10 cellular contexts compared by ENCODE assay signal in genomic region chr3:13013994-13014754, GRCh38. TPM values are rescaled to one million over a fixed set of nuclear protein-coding genes. Genes with fewer than 3 reads are reported as not detected.
A peak's percentile ranks its signal among the peaks of the same experiment; 100 is the strongest.
DNase-seq lines count a peak whose midpoint lies in the region; ATAC-seq and TF ChIP-seq lines count a peak whose summit lies in the region.
"Had no signal": no experiment of that assay in that cellular context is flagged by ENCODE, and none has a peak within 500 bp of the region (broad histone marks: within the 10 kb centered on the region; RNA-seq: fewer than 3 reads in every experiment).

No MANE protein-coding gene starts in this region.

- H3K4me1 Mint-ChIP-seq in CD4-positive, CD25-positive, alpha-beta regulatory T cell: peaks cover 30 to 70% (median 55%) of the 10 kb centered on the region in 4 donors
- peaks cover 64% of the 10 kb centered on the region for H3K4me1 Mint-ChIP-seq in activated naive CD4-positive, alpha-beta T cell treated with anti-CD3 and anti-CD28 coated beads for 36 hours (ENCODE audit: low read depth)

- CTCF ChIA-PET in activated naive CD4-positive, alpha-beta T cell treated with anti-CD3 and anti-CD28 coated beads for 36 hours (lab: Charles Lee): interaction anchor here (1.1 to 1.9 kb wide), 2 partner anchors 19 to 33 kb away, joined by 5 to 10 read pairs; no protein-coding TSS in a partner anchor

- peak overlapping the region; percentile 39 for H2BK15ac ChIP-seq in neuronal stem cell (ENCODE audit: low read length)

- H2BK12ac ChIP-seq in neuronal stem cell (ENCODE audit: low read length): peak overlapping the region; percentile 85

- H3K23ac ChIP-seq in neuronal stem cell (ENCODE audit: low read depth, low read length, poor library complexity): no peak overlapping the region

- H3K36me3 ChIP-seq in CD4-positive, CD25-positive, alpha-beta regulatory T cell (ENCODE audit: control insufficient read depth, insufficient read depth, low read length): no peaks in the 10 kb centered on the region
- H3K36me3 ChIP-seq in KOPT-K1 (ENCODE audit: insufficient read depth, low read length) (peaks cover 11% of the 10 kb centered on the region), neuronal stem cell (replicated peaks in 1 of 2; ENCODE audit: control insufficient read depth in 2 of 2, insufficient read depth in 2 of 2, low read length in 2 of 2) (no peaks in the 10 kb centered on the region)
- H3K36me3 ChIP-seq: tibial artery had no signal

- peak overlapping the region; percentile 96 for H3K27ac ChIP-seq in CD4-positive, CD25-positive, alpha-beta regulatory T cell (ENCODE audit: insufficient read depth, low read length, poor library complexity, severe bottlenecking)
- H3K27ac ChIP-seq in KOPT-K1 (ENCODE audit: low read depth, low read length, poor library complexity, severe bottlenecking) (peak overlapping the region; percentile 99), neuronal stem cell (replicated peaks; ENCODE audit: low read length) (no peak overlapping the region), foreskin keratinocyte (no peak overlapping the region)
- H3K27ac ChIP-seq: tibial artery had no signal

- H3K36me3 Mint-ChIP-seq in CD4-positive, CD25-positive, alpha-beta regulatory T cell: peaks cover 10% of the 10 kb centered on the region
- peaks cover 9% of the 10 kb centered on the region for H3K36me3 Mint-ChIP-seq in activated naive CD4-positive, alpha-beta T cell treated with anti-CD3 and anti-CD28 coated beads for 36 hours (ENCODE audit: low read depth)

- no peak overlapping the region for H4K8ac ChIP-seq in neuronal stem cell (ENCODE audit: low read depth, low read length)

- ATAC-seq in CD4-positive, CD25-positive, alpha-beta regulatory T cell (ENCODE audit: low read depth in 2 of 2): no peak
- ATAC-seq in HG02870 (IDR thresholded peaks at IDR 0.05; ENCODE audit: unreplicated experiment): no peak
- ATAC-seq in foreskin keratinocyte: no peak
- ATAC-seq in HG03135 (IDR thresholded peaks at IDR 0.05; ENCODE audit: unreplicated experiment): no peak

- peak overlapping the region; percentile 49 for H3K18ac ChIP-seq in neuronal stem cell (ENCODE audit: low read length)

- TF ChIP-seq CTCF in foreskin keratinocyte (conservative IDR thresholded peaks at IDR 0.05): no peak

- H3K27me3 Mint-ChIP-seq in CD4-positive, CD25-positive, alpha-beta regulatory T cell: no peaks in the 10 kb centered on the region
- no peaks in the 10 kb centered on the region for H3K27me3 Mint-ChIP-seq in activated naive CD4-positive, alpha-beta T cell treated with anti-CD3 and anti-CD28 coated beads for 36 hours (ENCODE audit: low read depth)

- peak overlapping the region; percentile 88 to 98 (median 94) for H3K4me3 Mint-ChIP-seq in CD4-positive, CD25-positive, alpha-beta regulatory T cell
- peak overlapping the region; percentile 77 for H3K4me3 Mint-ChIP-seq in activated naive CD4-positive, alpha-beta T cell treated with anti-CD3 and anti-CD28 coated beads for 36 hours

- no peak overlapping the region for H3K14ac ChIP-seq in neuronal stem cell (ENCODE audit: low read length)

- no peak overlapping the region for H4K91ac ChIP-seq in neuronal stem cell (ENCODE audit: low read depth, low read length, poor library complexity)

- no peak overlapping the region for H2BK5ac ChIP-seq in neuronal stem cell (ENCODE audit: low read length)

- no peak overlapping the region for H2BK120ac ChIP-seq in neuronal stem cell (ENCODE audit: low read depth, low read length)

- peak overlapping the region; percentile 91 for H2AK5ac ChIP-seq in neuronal stem cell (ENCODE audit: low read depth, low read length)

- DNase-seq in CD4-positive, CD25-positive, alpha-beta regulatory T cell: peak in 2 of 3 donors; percentile 42 to 65
- peak; percentile 87 for DNase-seq in activated naive CD4-positive, alpha-beta T cell treated with anti-CD3 and anti-CD28 coated beads for 36 hours
- no peak for DNase-seq in neuronal stem cell (ENCODE audit: low spot score)
- no peak for DNase-seq in COLO829 (ENCODE audit: low spot score)
- no peak for DNase-seq in foreskin keratinocyte
- DNase-seq: COR-L47 had no signal

- WGBS in neuronal stem cell (ENCODE audit: extremely low coverage in 2 of 2, insufficient read length in 2 of 2, insufficient replicate concordance in 1 of 2), 2 donors: no CpG with 5 or more reads among the region's 7 CpGs

- H3K4ac ChIP-seq in neuronal stem cell (ENCODE audit: low read length): no peak overlapping the region

- H3K4me2 ChIP-seq in neuronal stem cell (ENCODE audit: insufficient read depth, low read length, poor library complexity, severe bottlenecking): no peak overlapping the region

- peaks cover 3% of the 10 kb centered on the region for H3K79me1 ChIP-seq in neuronal stem cell (ENCODE audit: low read depth, low read length)

- peak overlapping the region; percentile 97 to 100 (median 100) for H3K27ac Mint-ChIP-seq in CD4-positive, CD25-positive, alpha-beta regulatory T cell
- peak overlapping the region; percentile 97 for H3K27ac Mint-ChIP-seq in activated naive CD4-positive, alpha-beta T cell treated with anti-CD3 and anti-CD28 coated beads for 36 hours

- intact Hi-C loops in activated naive CD4-positive, alpha-beta T cell treated with anti-CD3 and anti-CD28 coated beads for 36 hours (cut with micrococcal nuclease): loop anchor here (2.0 to 10.0 kb wide), 5 partner anchors 352 to 1638 kb away; partner anchors contain the start of genes CCDC174, NUP210 and RAF1

- H2AFZ ChIP-seq in neuronal stem cell (ENCODE audit: low read length): no peak overlapping the region

- H3K4me1 ChIP-seq in CD4-positive, CD25-positive, alpha-beta regulatory T cell (ENCODE audit: control insufficient read depth, insufficient read depth, low read length, poor library complexity, severe bottlenecking): peaks cover 82% of the 10 kb centered on the region
- H3K4me1 ChIP-seq in neuronal stem cell (ENCODE audit: control insufficient read depth in 2 of 2, insufficient read depth in 1 of 2, low read depth in 1 of 2, low read length in 2 of 2): peaks cover 40 to 41% of the 10 kb centered on the region in 2 donors
- H3K4me1 ChIP-seq in foreskin keratinocyte: no peaks in the 10 kb centered on the region

- no peaks in the 10 kb centered on the region for H3K27me3 ChIP-seq in CD4-positive, CD25-positive, alpha-beta regulatory T cell (ENCODE audit: control insufficient read depth, insufficient read depth, low read length)
- H3K27me3 ChIP-seq in neuronal stem cell (ENCODE audit: control insufficient read depth in 3 of 3, insufficient read depth in 3 of 3, low read depth in 1 of 3, low read length in 3 of 3) (no peaks in the 10 kb centered on the region), foreskin keratinocyte (peaks cover 63% of the 10 kb centered on the region)
- H3K27me3 ChIP-seq: tibial artery had no signal

- no peaks in the 10 kb centered on the region for H3K9me3 Mint-ChIP-seq in CD4-positive, CD25-positive, alpha-beta regulatory T cell
- no peaks in the 10 kb centered on the region for H3K9me3 Mint-ChIP-seq in activated naive CD4-positive, alpha-beta T cell treated with anti-CD3 and anti-CD28 coated beads for 36 hours

- H3K4me3 ChIP-seq in CD4-positive, CD25-positive, alpha-beta regulatory T cell (ENCODE audit: low read depth, low read length): peak overlapping the region; percentile 90
- H3K4me3 ChIP-seq in neuronal stem cell (ENCODE audit: low read length in 2 of 2): no peak overlapping the region

- no peaks in the 10 kb centered on the region for H3K9me3 ChIP-seq in CD4-positive, CD25-positive, alpha-beta regulatory T cell (ENCODE audit: control insufficient read depth in 2 of 2, low read length in 2 of 2)
- H3K9me3 ChIP-seq in KOPT-K1 (ENCODE audit: insufficient read depth, low read length, poor library complexity, severe bottlenecking) (no peaks in the 10 kb centered on the region), neuronal stem cell (replicated peaks in 1 of 2; ENCODE audit: control insufficient read depth in 2 of 2, insufficient read depth in 1 of 2, low read depth in 1 of 2, low read length in 2 of 2) (no peaks in the 10 kb centered on the region)
- H3K9me3 ChIP-seq: tibial artery had no signal

- no peak overlapping the region for H3K9ac ChIP-seq in neuronal stem cell (ENCODE audit: low read depth, low read length, poor library complexity)

RNA-seq across cellular contexts. Expression of gene IQSEC1, which starts 59.1 kb away (rescaled TPM):
- 131 TPM for total RNA-seq in CD4-positive, CD25-positive, alpha-beta regulatory T cell
- polyA plus RNA-seq in CD4-positive, CD25-positive, alpha-beta regulatory T cell: 10 to 100 TPM; 17.7 to 23.7 (median 21.0) TPM
- 10 to 100 TPM; 38.6 to 39.3 TPM for total RNA-seq in activated naive CD4-positive, alpha-beta T cell treated with anti-CD3 and anti-CD28 coated beads for 36 hours
- polyA plus RNA-seq in neuronal stem cell (2013, experiment 1 of 2): 22.0 TPM
- polyA plus RNA-seq in neuronal stem cell (2013, experiment 2 of 2): 22.8 TPM
- total RNA-seq in foreskin keratinocyte: 7.9 and 9.3 TPM in 2 replicates
- polyA plus RNA-seq in foreskin keratinocyte: 2.9 TPM in 2 replicates

Comparison
In these comparisons a context has a peak if more than half of its experiments do, and no peak if none do; other contexts are left out.
1. DNase-seq: peak in CD4-positive, CD25-positive, alpha-beta regulatory T cell (2 of 3) and activated naive CD4-positive, alpha-beta T cell treated with anti-CD3 and anti-CD28 coated beads for 36 hours (single experiment); none in neuronal stem cell (single experiment), COLO829 (single experiment) and foreskin keratinocyte (0 of 2).
2. H3K27ac ChIP-seq: peak in CD4-positive, CD25-positive, alpha-beta regulatory T cell (single experiment) and KOPT-K1 (single experiment); none in neuronal stem cell (single experiment) and foreskin keratinocyte (single experiment).